In genomic region chr1:228207381-228207810, GRCh38 we compare ENCODE assay signal across 15 cellular contexts. TPM values are rescaled to one million over a fixed set of nuclear protein-coding genes. Genes with fewer than 3 reads are reported as not detected.
DNase-seq lines count a peak whose midpoint lies in the region; ATAC-seq and TF ChIP-seq lines count a peak whose summit lies in the region.
"Had no signal": no experiment of that assay in that cellular context is flagged by ENCODE, and none has a peak within 500 bp of the region (broad histone marks: within the 10 kb centered on the region; RNA-seq: fewer than 3 reads in every experiment).

No MANE protein-coding gene starts in this region.

- peak; percentile 60 for DNase-seq in activated effector memory CD4-positive, alpha-beta T cell treated with anti-CD3 and anti-CD28 coated beads, Interleukin-2, amount 50 U/mL, for 16 hours
- DNase-seq in activated effector memory CD4-positive, alpha-beta T cell treated with Interleukin-2 at 50 U/mL for 16 hours: no peak
- DNase-seq in RWPE1 (ENCODE audit: low spot score): no peak
- peak; percentile 87 for DNase-seq in mesenteric fat pad (ENCODE audit: low spot score)
- DNase-seq: 8988T; CD8-positive, alpha-beta memory T cell; NCI-H1417; NCI-H2029; NCI-H524 had no signal

- H3K4me1 ChIP-seq in skeletal muscle tissue (ENCODE audit: control insufficient read depth in 3 of 3, insufficient read depth in 3 of 3, low read length in 3 of 3): peaks cover 45 to 61% (median 45%) of the 10 kb centered on the region in 3 donors

- H3K9ac ChIP-seq in skeletal muscle tissue (ENCODE audit: low read depth in 1 of 3, low read length in 3 of 3): peak overlapping the region in 2 of 3 donors; percentile 70 to 100
- H3K9ac ChIP-seq: BLaER1 had no signal

- ATAC-seq in GM18511 (IDR thresholded peaks at IDR 0.05; ENCODE audit: unreplicated experiment) (no peak), HG03097 (IDR thresholded peaks at IDR 0.05; ENCODE audit: low FRiP score, unreplicated experiment) (no peak), GM18502 (IDR thresholded peaks at IDR 0.05; ENCODE audit: poor library complexity, unreplicated experiment) (no peak)

- CTCF ChIA-PET in RWPE1 (lab: Yijun Ruan, JAX): interaction anchor here (0.7 kb wide), 1 partner anchor 54 kb away, joined by 3 read pairs; no protein-coding TSS in a partner anchor

- peaks cover 0 to 34% (median 5%) of the 10 kb centered on the region in 3 donors for H3K36me3 ChIP-seq in skeletal muscle tissue (ENCODE audit: control insufficient read depth in 3 of 3, insufficient read depth in 3 of 3, low read length in 3 of 3)
- H3K36me3 ChIP-seq: BLaER1, SJCRH30 had no signal

- H3K27me3 ChIP-seq in skeletal muscle tissue (ENCODE audit: control insufficient read depth in 3 of 3, insufficient read depth in 3 of 3, low read length in 3 of 3): peaks cover 0 to 5% (median 1%) of the 10 kb centered on the region in 3 donors
- H3K27me3 ChIP-seq: BLaER1 had no signal

- POLR2A ChIA-PET in RWPE1 (lab: Yijun Ruan, JAX; ENCODE audit: low non-redundant PET): no interaction called here

- H3K27ac ChIP-seq in RWPE1 (peak overlapping the region; percentile 54), skeletal muscle tissue (ENCODE audit: low read depth, low read length) (peak overlapping the region; percentile 100)
- H3K27ac ChIP-seq: BLaER1 had no signal

- no peak for TF ChIP-seq CTCF in RWPE1 (conservative IDR thresholded peaks at IDR 0.05; ENCODE audit: low read depth)

- H3K9me3 ChIP-seq in skeletal muscle tissue (ENCODE audit: control insufficient read depth in 3 of 3, low read length in 3 of 3): no peaks in the 10 kb centered on the region
- H3K9me3 ChIP-seq: BLaER1, SJCRH30 had no signal

- H3K4me3 ChIP-seq in skeletal muscle tissue (ENCODE audit: low read length in 3 of 3): peak overlapping the region in 2 of 3 donors; percentile 51 to 54
- H3K4me3 ChIP-seq: BLaER1 had no signal

RNA-seq across cellular contexts. Expression of gene OBSCN, which starts 0.4 kb away (rescaled TPM):
- total RNA-seq in mesenteric fat pad: 3.7 TPM
- 460 TPM for total RNA-seq in skeletal muscle tissue

RNA-seq across cellular contexts. Expression of gene IBA57, which starts 41.8 kb away (rescaled TPM):
- 7.5 TPM for total RNA-seq in mesenteric fat pad
- total RNA-seq in skeletal muscle tissue: 3.1 TPM

RNA-seq across cellular contexts. Expression of gene GJC2, which starts 57.7 kb away (rescaled TPM):
- total RNA-seq in mesenteric fat pad: 2.6 TPM
- total RNA-seq in skeletal muscle tissue: 1.6 TPM

Comparison
In these comparisons a context has a peak if more than half of its experiments do, and no peak if none do; other contexts are left out.
1. DNase-seq: peak in activated effector memory CD4-positive, alpha-beta T cell treated with anti-CD3 and anti-CD28 coated beads, Interleukin-2, amount 50 U/mL, for 16 hours (single experiment) and mesenteric fat pad (single experiment); none in activated effector memory CD4-positive, alpha-beta T cell treated with Interleukin-2 at 50 U/mL for 16 hours (single experiment) and RWPE1 (single experiment).
2. RNA of gene OBSCN, which starts 0.4 kb away (total RNA-seq): 460 TPM in skeletal muscle tissue (single experiment); 3.7 TPM in mesenteric fat pad (single experiment); every median in the first group is over 10 times any median in the second.